In the genomic region with DNA sequence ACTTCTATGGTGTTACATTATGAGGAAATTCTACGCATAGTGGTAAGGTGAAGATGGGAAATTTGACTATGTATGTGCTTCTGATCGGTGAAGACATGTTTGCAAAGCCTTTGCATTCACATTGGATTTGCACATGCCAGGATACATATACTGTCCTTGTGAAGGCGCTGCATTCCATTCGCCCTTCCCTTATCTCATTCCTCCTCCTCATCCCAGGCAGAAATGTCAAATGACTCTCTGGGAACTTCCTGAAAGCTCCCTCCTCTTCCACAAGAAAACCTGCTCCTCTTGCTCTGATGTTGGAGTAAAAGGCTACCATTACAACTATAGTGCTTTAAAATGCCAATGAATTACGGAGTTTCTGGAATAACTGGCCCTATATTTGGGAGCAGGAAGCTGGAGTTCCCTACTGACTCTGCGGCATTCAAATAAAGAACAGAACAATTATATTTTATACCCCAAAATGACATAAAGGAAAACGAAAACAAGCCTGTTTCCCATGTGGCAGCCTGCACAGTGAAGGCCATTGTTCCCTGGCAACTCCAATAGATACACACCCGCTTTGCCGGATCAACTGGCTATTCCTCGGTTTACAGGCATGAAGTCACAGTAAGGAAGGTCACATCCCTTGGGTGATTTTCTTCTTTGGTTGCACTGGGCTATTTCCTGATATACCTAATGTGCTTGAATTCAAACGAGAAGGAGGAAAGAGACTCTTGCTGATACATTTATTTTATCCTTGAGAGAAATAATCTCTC, we compare ENCODE assay signal across 13 cellular contexts.
"Had no signal": no experiment of that assay in that cellular context is flagged by ENCODE, and none has a peak within 500 bp of the region (broad histone marks: within the 10 kb centered on the region; RNA-seq: fewer than 3 reads in every experiment).

No MANE protein-coding gene starts in this region.

- H2AFZ ChIP-seq: hepatocyte had no signal

- H3K36me3 ChIP-seq: right lobe of liver, upper lobe of right lung had no signal

- H3K4me2 ChIP-seq: hepatocyte had no signal

- H3K27me3 ChIP-seq: hepatocyte, right lobe of liver, upper lobe of right lung had no signal

- H3K9me3 ChIP-seq: right lobe of liver, upper lobe of right lung had no signal

- H3K27ac ChIP-seq: hepatocyte, right lobe of liver, upper lobe of right lung had no signal

- DNase-seq: activated CD4-positive, alpha-beta memory T cell treated with anti-CD3 and anti-CD28 coated beads for 36 hours; activated CD4-positive, alpha-beta T cell treated with anti-CD3 and anti-CD28 coated beads for 1 hour; activated gamma-delta T cell; activated naive CD8-positive, alpha-beta T cell treated with anti-CD3 and anti-CD28 coated beads for 36 hours; activated T-cell treated with anti-CD3 and anti-CD28 coated beads, Interleukin-2, amount 50 U/mL, for 4 hours; aorta; kidney glomerular epithelial cell; naive B cell; right lobe of liver; stimulated activated naive CD8-positive, alpha-beta T cell treated with anti-CD3 and anti-CD28 coated beads, Interleukin-15, Interleukin-2, amounts not matched to agents 100 U/mL and 50 U/mL, for 24 hours; T-helper 9 cell; upper lobe of right lung had no signal

- H3K4me3 ChIP-seq: hepatocyte, right lobe of liver, upper lobe of right lung had no signal

- H3K4me1 ChIP-seq: right lobe of liver, upper lobe of right lung had no signal

- H3K79me2 ChIP-seq: hepatocyte had no signal
